In the genomic region with DNA sequence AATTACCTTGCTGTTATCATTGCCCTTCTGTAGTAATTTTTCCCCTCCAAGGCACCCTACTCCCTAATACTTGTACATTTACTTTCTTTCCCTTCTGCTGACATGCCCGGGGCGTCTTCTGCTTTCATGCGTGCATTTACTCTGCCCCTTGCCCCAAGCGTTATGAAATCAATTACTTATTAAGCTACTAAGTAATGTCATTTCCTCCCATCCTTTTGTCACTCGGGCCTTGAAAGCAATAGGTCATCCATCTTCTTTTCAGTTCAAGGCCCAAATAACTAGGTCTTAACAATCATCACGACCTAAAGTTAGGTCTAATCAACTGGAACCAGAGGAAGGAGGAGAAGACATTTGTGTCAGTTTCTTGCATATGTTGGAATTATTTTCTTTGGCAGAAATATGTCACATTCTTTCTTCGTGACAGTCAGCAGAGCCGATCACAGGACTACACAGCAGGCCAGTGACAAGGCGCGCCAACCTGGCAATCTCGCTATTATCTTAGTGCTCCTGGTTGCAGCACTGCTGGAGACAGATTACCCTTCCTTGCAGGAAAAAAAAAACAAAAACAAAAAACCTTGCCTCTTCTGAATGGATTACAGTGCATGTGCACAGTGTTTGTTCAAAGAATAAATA, we compare ENCODE assay signal across 1 cellular context.
A peak's percentile ranks its signal among the peaks of the same experiment; 100 is the strongest.
TF ChIP-seq lines count a peak whose summit lies in the region.

No MANE protein-coding gene starts in this region.

TF ChIP-seq in HepG2, 621 proteins besides CTCF, POLR2A, EP300 and RAD21 (continued from another document and continues in another):
- TF ChIP-seq, protein P1, sequence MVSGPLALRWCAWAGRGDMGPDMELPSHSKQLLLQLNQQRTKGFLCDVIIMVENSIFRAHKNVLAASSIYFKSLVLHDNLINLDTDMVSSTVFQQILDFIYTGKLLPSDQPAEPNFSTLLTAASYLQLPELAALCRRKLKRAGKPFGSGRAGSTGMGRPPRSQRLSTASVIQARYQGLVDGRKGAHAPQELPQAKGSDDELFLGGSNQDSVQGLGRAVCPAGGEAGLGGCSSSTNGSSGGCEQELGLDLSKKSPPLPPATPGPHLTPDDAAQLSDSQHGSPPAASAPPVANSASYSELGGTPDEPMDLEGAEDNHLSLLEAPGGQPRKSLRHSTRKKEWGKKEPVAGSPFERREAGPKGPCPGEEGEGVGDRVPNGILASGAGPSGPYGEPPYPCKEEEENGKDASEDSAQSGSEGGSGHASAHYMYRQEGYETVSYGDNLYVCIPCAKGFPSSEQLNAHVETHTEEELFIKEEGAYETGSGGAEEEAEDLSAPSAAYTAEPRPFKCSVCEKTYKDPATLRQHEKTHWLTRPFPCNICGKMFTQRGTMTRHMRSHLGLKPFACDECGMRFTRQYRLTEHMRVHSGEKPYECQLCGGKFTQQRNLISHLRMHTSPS (CRISPR knock-in tag; IDR thresholded peaks at IDR 0.05; ENCODE audit: low read depth), result no peak
- TF ChIP-seq NKX3-1 (CRISPR knock-in tag; IDR thresholded peaks at IDR 0.05) (no peak), ZNF546 (CRISPR knock-in tag; conservative IDR thresholded peaks at IDR 0.05) (no peak), ZFY (CRISPR knock-in tag; IDR thresholded peaks at IDR 0.05) (no peak), RNF219 (CRISPR knock-in tag; IDR thresholded peaks at IDR 0.05) (no peak), CBX2 (IDR thresholded peaks at IDR 0.05; ENCODE audit: low read depth, low read length) (no peak), CBX2 (CRISPR knock-in tag; IDR thresholded peaks at IDR 0.05; ENCODE audit: low read depth) (no peak), JARID2 (CRISPR knock-in tag; IDR thresholded peaks at IDR 0.05; ENCODE audit: insufficient replicate concordance) (no peak), ASH2L (IDR thresholded peaks at IDR 0.05; ENCODE audit: insufficient read length, low read depth, low read length) (peak; percentile 69), FOXJ3 (CRISPR knock-in tag; IDR thresholded peaks at IDR 0.05; ENCODE audit: borderline replicate concordance) (no peak), ZNF558 (CRISPR knock-in tag; IDR thresholded peaks at IDR 0.05; ENCODE audit: borderline replicate concordance) (no peak), NR2F6 (IDR thresholded peaks at IDR 0.05) (peak; percentile 73), NR2F6 (CRISPR knock-in tag; IDR thresholded peaks at IDR 0.05) (peak; percentile 58), KMT2A (CRISPR knock-in tag; IDR thresholded peaks at IDR 0.05) (no peak), ZKSCAN1 (IDR thresholded peaks at IDR 0.05; ENCODE audit: low read length) (no peak), PAF1 (CRISPR knock-in tag; IDR thresholded peaks at IDR 0.05) (no peak), ZNF12 (CRISPR knock-in tag; IDR thresholded peaks at IDR 0.05) (no peak), SNAI1 (CRISPR knock-in tag; IDR thresholded peaks at IDR 0.05; ENCODE audit: borderline replicate concordance) (no peak), KLF11 (CRISPR knock-in tag; IDR thresholded peaks at IDR 0.05) (no peak), SETDB1 (CRISPR knock-in tag; IDR thresholded peaks at IDR 0.05; ENCODE audit: borderline replicate concordance) (no peak), ZNF766 (CRISPR knock-in tag; IDR thresholded peaks at IDR 0.05; ENCODE audit: borderline replicate concordance) (no peak), ZFYVE20 (CRISPR knock-in tag; IDR thresholded peaks at IDR 0.05; ENCODE audit: borderline replicate concordance, low read depth) (no peak), TBX2 (CRISPR knock-in tag; IDR thresholded peaks at IDR 0.05; ENCODE audit: borderline replicate concordance) (peak; percentile 54; the same call in 1 of the 2 replicates), ZNF878 (CRISPR knock-in tag; IDR thresholded peaks at IDR 0.05) (no peak), NCOA5 (CRISPR knock-in tag; IDR thresholded peaks at IDR 0.05) (no peak), ZNF121 (CRISPR knock-in tag; IDR thresholded peaks at IDR 0.05) (no peak), MYNN (CRISPR knock-in tag; IDR thresholded peaks at IDR 0.05; ENCODE audit: low read depth) (no peak), ZNF616 (CRISPR knock-in tag; IDR thresholded peaks at IDR 0.05; ENCODE audit: low read depth) (no peak), SIX4 (CRISPR knock-in tag; IDR thresholded peaks at IDR 0.05) (no peak), PHB2 (IDR thresholded peaks at IDR 0.05; ENCODE audit: partially characterized antibody) (no peak), ZNF260 (CRISPR knock-in tag; IDR thresholded peaks at IDR 0.05; ENCODE audit: borderline replicate concordance, low read depth) (no peak), ZNF337 (CRISPR knock-in tag; IDR thresholded peaks at IDR 0.05; ENCODE audit: borderline replicate concordance, low read depth) (no peak), ZBTB38 (CRISPR knock-in tag; IDR thresholded peaks at IDR 0.05) (0 out of 2 replicates have a peak, but pooled peaks have one; percentile 39), CHD4 (IDR thresholded peaks at IDR 0.05; ENCODE audit: borderline replicate concordance, low read length) (no peak), FOSL2 (CRISPR knock-in tag; IDR thresholded peaks at IDR 0.05) (no peak), SOX13 (IDR thresholded peaks at IDR 0.05) (no peak), SOX13 (CRISPR knock-in tag; conservative IDR thresholded peaks at IDR 0.05 in 1 of 2, IDR thresholded peaks at IDR 0.05 in 1 of 2) (peak in 1 of 2 experiments; percentile 73; a peak in 2 of 4 replicates), NAIF1 (CRISPR knock-in tag; IDR thresholded peaks at IDR 0.05; ENCODE audit: borderline replicate concordance) (no peak), ZNF790 (CRISPR knock-in tag; IDR thresholded peaks at IDR 0.05; ENCODE audit: borderline replicate concordance) (no peak), ZNF614 (CRISPR knock-in tag; IDR thresholded peaks at IDR 0.05; ENCODE audit: borderline replicate concordance) (no peak)
- TF ChIP-seq, protein P2, sequence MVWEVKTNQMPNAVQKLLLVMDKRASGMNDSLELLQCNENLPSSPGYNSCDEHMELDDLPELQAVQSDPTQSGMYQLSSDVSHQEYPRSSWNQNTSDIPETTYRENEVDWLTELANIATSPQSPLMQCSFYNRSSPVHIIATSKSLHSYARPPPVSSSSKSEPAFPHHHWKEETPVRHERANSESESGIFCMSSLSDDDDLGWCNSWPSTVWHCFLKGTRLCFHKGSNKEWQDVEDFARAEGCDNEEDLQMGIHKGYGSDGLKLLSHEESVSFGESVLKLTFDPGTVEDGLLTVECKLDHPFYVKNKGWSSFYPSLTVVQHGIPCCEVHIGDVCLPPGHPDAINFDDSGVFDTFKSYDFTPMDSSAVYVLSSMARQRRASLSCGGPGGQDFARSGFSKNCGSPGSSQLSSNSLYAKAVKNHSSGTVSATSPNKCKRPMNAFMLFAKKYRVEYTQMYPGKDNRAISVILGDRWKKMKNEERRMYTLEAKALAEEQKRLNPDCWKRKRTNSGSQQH (CRISPR knock-in tag; IDR thresholded peaks at IDR 0.05; ENCODE audit: low read depth), result no peak
- TF ChIP-seq, protein P3, sequence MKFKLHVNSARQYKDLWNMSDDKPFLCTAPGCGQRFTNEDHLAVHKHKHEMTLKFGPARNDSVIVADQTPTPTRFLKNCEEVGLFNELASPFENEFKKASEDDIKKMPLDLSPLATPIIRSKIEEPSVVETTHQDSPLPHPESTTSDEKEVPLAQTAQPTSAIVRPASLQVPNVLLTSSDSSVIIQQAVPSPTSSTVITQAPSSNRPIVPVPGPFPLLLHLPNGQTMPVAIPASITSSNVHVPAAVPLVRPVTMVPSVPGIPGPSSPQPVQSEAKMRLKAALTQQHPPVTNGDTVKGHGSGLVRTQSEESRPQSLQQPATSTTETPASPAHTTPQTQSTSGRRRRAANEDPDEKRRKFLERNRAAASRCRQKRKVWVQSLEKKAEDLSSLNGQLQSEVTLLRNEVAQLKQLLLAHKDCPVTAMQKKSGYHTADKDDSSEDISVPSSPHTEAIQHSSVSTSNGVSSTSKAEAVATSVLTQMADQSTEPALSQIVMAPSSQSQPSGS (CRISPR knock-in tag; IDR thresholded peaks at IDR 0.05), result no peak
- TF ChIP-seq, protein P4, sequence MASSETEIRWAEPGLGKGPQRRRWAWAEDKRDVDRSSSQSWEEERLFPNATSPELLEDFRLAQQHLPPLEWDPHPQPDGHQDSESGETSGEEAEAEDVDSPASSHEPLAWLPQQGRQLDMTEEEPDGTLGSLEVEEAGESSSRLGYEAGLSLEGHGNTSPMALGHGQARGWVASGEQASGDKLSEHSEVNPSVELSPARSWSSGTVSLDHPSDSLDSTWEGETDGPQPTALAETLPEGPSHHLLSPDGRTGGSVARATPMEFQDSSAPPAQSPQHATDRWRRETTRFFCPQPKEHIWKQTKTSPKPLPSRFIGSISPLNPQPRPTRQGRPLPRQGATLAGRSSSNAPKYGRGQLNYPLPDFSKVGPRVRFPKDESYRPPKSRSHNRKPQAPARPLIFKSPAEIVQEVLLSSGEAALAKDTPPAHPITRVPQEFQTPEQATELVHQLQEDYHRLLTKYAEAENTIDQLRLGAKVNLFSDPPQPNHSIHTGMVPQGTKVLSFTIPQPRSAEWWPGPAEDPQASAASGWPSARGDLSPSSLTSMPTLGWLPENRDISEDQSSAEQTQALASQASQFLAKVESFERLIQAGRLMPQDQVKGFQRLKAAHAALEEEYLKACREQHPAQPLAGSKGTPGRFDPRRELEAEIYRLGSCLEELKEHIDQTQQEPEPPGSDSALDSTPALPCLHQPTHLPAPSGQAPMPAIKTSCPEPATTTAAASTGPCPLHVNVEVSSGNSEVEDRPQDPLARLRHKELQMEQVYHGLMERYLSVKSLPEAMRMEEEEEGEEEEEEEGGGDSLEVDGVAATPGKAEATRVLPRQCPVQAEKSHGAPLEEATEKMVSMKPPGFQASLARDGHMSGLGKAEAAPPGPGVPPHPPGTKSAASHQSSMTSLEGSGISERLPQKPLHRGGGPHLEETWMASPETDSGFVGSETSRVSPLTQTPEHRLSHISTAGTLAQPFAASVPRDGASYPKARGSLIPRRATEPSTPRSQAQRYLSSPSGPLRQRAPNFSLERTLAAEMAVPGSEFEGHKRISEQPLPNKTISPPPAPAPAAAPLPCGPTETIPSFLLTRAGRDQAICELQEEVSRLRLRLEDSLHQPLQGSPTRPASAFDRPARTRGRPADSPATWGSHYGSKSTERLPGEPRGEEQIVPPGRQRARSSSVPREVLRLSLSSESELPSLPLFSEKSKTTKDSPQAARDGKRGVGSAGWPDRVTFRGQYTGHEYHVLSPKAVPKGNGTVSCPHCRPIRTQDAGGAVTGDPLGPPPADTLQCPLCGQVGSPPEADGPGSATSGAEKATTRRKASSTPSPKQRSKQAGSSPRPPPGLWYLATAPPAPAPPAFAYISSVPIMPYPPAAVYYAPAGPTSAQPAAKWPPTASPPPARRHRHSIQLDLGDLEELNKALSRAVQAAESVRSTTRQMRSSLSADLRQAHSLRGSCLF (CRISPR knock-in tag; IDR thresholded peaks at IDR 0.05; ENCODE audit: borderline replicate concordance), result no peak
- TF ChIP-seq, protein P5, sequence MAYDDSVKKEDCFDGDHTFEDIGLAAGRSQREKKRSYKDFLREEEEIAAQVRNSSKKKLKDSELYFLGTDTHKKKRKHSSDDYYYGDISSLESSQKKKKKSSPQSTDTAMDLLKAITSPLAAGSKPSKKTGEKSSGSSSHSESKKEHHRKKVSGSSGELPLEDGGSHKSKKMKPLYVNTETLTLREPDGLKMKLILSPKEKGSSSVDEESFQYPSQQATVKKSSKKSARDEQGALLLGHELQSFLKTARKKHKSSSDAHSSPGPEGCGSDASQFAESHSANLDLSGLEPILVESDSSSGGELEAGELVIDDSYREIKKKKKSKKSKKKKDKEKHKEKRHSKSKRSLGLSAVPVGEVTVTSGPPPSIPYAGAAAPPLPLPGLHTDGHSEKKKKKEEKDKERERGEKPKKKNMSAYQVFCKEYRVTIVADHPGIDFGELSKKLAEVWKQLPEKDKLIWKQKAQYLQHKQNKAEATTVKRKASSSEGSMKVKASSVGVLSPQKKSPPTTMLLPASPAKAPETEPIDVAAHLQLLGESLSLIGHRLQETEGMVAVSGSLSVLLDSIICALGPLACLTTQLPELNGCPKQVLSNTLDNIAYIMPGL (CRISPR knock-in tag; IDR thresholded peaks at IDR 0.05; ENCODE audit: borderline replicate concordance in 1 of 2, low read depth in 1 of 2), result no peak
- TF ChIP-seq, protein P6, sequence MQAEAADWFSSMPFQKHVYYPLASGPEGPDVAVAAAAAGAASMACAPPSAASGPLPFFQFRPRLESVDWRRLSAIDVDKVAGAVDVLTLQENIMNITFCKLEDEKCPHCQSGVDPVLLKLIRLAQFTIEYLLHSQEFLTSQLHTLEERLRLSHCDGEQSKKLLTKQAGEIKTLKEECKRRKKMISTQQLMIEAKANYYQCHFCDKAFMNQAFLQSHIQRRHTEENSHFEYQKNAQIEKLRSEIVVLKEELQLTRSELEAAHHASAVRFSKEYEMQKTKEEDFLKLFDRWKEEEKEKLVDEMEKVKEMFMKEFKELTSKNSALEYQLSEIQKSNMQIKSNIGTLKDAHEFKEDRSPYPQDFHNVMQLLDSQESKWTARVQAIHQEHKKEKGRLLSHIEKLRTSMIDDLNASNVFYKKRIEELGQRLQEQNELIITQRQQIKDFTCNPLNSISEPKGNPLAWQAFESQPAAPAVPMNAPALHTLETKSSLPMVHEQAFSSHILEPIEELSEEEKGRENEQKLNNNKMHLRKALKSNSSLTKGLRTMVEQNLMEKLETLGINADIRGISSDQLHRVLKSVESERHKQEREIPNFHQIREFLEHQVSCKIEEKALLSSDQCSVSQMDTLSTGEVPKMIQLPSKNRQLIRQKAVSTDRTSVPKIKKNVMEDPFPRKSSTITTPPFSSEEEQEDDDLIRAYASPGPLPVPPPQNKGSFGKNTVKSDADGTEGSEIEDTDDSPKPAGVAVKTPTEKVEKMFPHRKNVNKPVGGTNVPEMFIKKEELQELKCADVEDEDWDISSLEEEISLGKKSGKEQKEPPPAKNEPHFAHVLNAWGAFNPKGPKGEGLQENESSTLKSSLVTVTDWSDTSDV (CRISPR knock-in tag; IDR thresholded peaks at IDR 0.05), result no peak
